In genomic region chr19:15555759-15556633, GRCh38 we compare ENCODE assay signal across 8 cellular contexts. TPM values are rescaled to one million over a fixed set of nuclear protein-coding genes. Genes with fewer than 3 reads are reported as not detected.
DNase-seq lines count a peak whose midpoint lies in the region; ATAC-seq and TF ChIP-seq lines count a peak whose summit lies in the region.

No MANE protein-coding gene starts in this region.

- peaks cover 9% of the 10 kb centered on the region for H3K4me1 ChIP-seq in A673 (ENCODE audit: insufficient read depth, low read length, poor library complexity, severe bottlenecking)

- CTCF ChIA-PET in A673 (lab: Charles Lee), result interaction anchor here (0.5 to 1.6 kb wide), 15 partner anchors 73 to 464 kb away, joined by 3 to 17 read pairs (median 3); partner anchors contain the start of genes AKAP8 and AKAP8L

- H3K27me3 ChIP-seq in A673 (replicated peaks; ENCODE audit: insufficient read depth, low read depth, low read length, poor library complexity) (no peaks in the 10 kb centered on the region), kidney epithelial cell (ENCODE audit: control insufficient read depth, insufficient read depth, low read length) (peaks cover 23% of the 10 kb centered on the region)

- no TSS peak for BruUV-seq in A673 (replicated peaks; lab: Mats Ljungman, UMichigan)

- peak; percentile 99 for DNase-seq in A673 (ENCODE audit: low spot score)
- peak; percentile 56 for DNase-seq in NCI-H510A treated with DMSO at 0.1 percent for 48 hours (lab: John Stamatoyannopoulos, UW)
- DNase-seq in activated CD4-positive, CD25-positive, alpha-beta regulatory T cell treated with anti-CD3 and anti-CD28 coated beads, Interleukin-2, amount 50 U/mL, for 72 hours, result peak; percentile 98
- DNase-seq in cerebellar cortex (ENCODE audit: low spot score), result peak; percentile 94
- DNase-seq in kidney epithelial cell (ENCODE audit: low read depth), result peak; percentile 50
- peak; percentile 96 to 97 for DNase-seq in stimulated activated CD4-positive, alpha-beta T cell treated with anti-CD3 and anti-CD28 coated beads, Interleukin-15, amount 100 ng/mL, for 48 hours (ENCODE audit: low read depth in 2 of 2)

- POLR2A ChIA-PET in A673 (lab: Charles Lee; ENCODE audit: low non-redundant PET), result interaction anchor here (0.6 to 0.7 kb wide), 2 partner anchors 98 to 137 kb away, joined by 3 to 4 read pairs; partner anchors contain the start of gene AKAP8L

- peak overlapping the region; percentile 57 for H3K27ac ChIP-seq in A673 (ENCODE audit: low read depth, low read length, poor library complexity, severe bottlenecking)

- H3K36me3 ChIP-seq in A673 (ENCODE audit: insufficient read depth, low read length, poor library complexity, severe bottlenecking), result peaks cover 5% of the 10 kb centered on the region
- H3K36me3 ChIP-seq in kidney epithelial cell (ENCODE audit: control insufficient read depth, insufficient read depth, low read length), result no peaks in the 10 kb centered on the region

- intact Hi-C loops in A673 (cut with micrococcal nuclease; ENCODE audit: unreplicated experiment), result loop anchor here (1.0 to 5.0 kb wide), 6 partner anchors 49 to 464 kb away; partner anchors contain the start of genes AKAP8 and CYP4F22

- peak; percentile 89 for TF ChIP-seq CTCF in A673 (conservative IDR thresholded peaks at IDR 0.05; ENCODE audit: low read depth, low read length)
- TF ChIP-seq CTCF in kidney epithelial cell (IDR thresholded peaks at IDR 0.05; ENCODE audit: insufficient read depth, low read length, poor library complexity, severe bottlenecking), result peak; percentile 82

- H3K4me3 ChIP-seq in A673 (ENCODE audit: low read depth, low read length, poor library complexity, severe bottlenecking) (peak overlapping the region; percentile 34), kidney epithelial cell (ENCODE audit: low read depth, low read length) (no peak overlapping the region)

- ATAC-seq in GM18867 (IDR thresholded peaks at IDR 0.05; ENCODE audit: unreplicated experiment), result peak; percentile 76
- peak; percentile 74 for ATAC-seq in HG03354 (IDR thresholded peaks at IDR 0.05; ENCODE audit: poor library complexity, severe bottlenecking, unreplicated experiment)

- H3K9me3 ChIP-seq in A673 (ENCODE audit: low read depth, low read length, poor library complexity, severe bottlenecking), result no peaks in the 10 kb centered on the region

RNA-seq across cellular contexts. Expression of gene CYP4F22, which starts 47.7 kb away (rescaled TPM):
- 78.3 and 79.7 TPM in 2 replicates for total RNA-seq in A673 (2021)
- total RNA-seq in kidney epithelial cell, result not detected in 2 replicates

RNA-seq across cellular contexts. Expression of gene CYP4F8, which starts 59.0 kb away (rescaled TPM):
- total RNA-seq in A673 (2021), result not detected in 2 replicates
- total RNA-seq in kidney epithelial cell, result not detected in 2 replicates

Comparison
In these comparisons a context has a peak if more than half of its experiments do, and no peak if none do; other contexts are left out.
1. RNA of gene CYP4F22, which starts 47.7 kb away (total RNA-seq): 78.3 to 79.7 TPM in A673; not detected in kidney epithelial cell; every median in the first group is over 10 times any median in the second.
2. Peak in every context shown above with its lines, with median percentiles within 50 percentile points of each other: DNase-seq.